8 cellular contexts compared by ENCODE assay signal in genomic region chr3:46629571-46630517, GRCh38. TPM values are rescaled to one million over a fixed set of nuclear protein-coding genes. Genes with fewer than 3 reads are reported as not detected.
A peak's percentile ranks its signal among the peaks of the same experiment; 100 is the strongest.
DNase-seq lines count a peak whose midpoint lies in the region; ATAC-seq and TF ChIP-seq lines count a peak whose summit lies in the region.

No MANE protein-coding gene starts in this region.

- peak; percentile 76 for ATAC-seq in HG02981 (IDR thresholded peaks at IDR 0.05; ENCODE audit: unreplicated experiment)

- DNase-seq in NCI-H526 (lab: John Stamatoyannopoulos, UW) (peak; percentile 50 to 88), lung microvascular endothelial cell (ENCODE audit: low read depth in 2 of 2) (peak; percentile 79 to 82), SKM-1 treated with dmso at 0.1 percent for 144 hours (lab: John Stamatoyannopoulos, UW; ENCODE audit: unreplicated experiment) (no peak)
- peak; percentile 41 to 68 for DNase-seq in activated CD8-positive, alpha-beta memory T cell treated with anti-CD3 and anti-CD28 coated beads for 1 hour (ENCODE audit: extremely low read depth in 1 of 2, low read depth in 1 of 2)
- DNase-seq in effector CD4-positive, alpha-beta T cell, result peak; percentile 62
- DNase-seq in stimulated activated CD4-positive, alpha-beta T cell treated with anti-CD3 and anti-CD28 coated beads, TNF-alpha, amount 100 ng/mL, for 24 hours (ENCODE audit: low read depth in 3 of 3), result peak; percentile 58 to 72 (median 62)

- peak; percentile 100 for TF ChIP-seq CTCF in GM12872 (IDR thresholded peaks at IDR 0.05; ENCODE audit: insufficient read depth, low read depth, low read length)

RNA-seq across cellular contexts. Expression of gene FAM240A, which starts 17.5 kb away (rescaled TPM):
- not detected in 2 replicates for total RNA-seq in lung microvascular endothelial cell
